Comparison of ENCODE assay signal across 1 cellular context in the genomic region with DNA sequence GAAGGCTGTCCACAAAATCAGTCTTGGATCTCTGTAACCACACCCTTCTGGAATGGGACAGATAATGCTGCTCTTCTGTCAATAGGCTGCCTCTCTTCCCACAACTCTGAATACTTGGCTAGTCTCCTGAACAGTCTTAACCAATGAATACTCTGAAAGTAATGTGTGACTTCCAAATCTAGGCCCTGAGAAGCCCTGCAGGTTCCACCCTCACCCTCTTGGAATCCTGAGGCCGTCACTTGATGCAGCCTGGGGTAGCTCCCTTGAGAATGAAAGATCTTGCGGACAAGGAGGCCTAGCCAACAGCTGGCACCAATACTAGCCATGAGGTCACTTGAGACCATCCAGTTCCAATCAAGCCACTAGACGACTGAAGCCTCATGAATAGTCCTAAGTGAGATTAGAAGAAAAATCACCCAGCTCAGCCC.
TF ChIP-seq lines count a peak whose summit lies in the region.

No MANE protein-coding gene starts in this region.

TF ChIP-seq in IMR-90, 13 proteins besides CTCF, POLR2A, EP300 and RAD21:
- TF ChIP-seq CHD1 (IDR thresholded peaks at IDR 0.05; ENCODE audit: low read depth, low read length) (no peak), MAZ (IDR thresholded peaks at IDR 0.05; ENCODE audit: borderline replicate concordance, low read depth, low read length) (no peak), CEBPB (IDR thresholded peaks at IDR 0.05; ENCODE audit: low read depth, low read length) (no peak), SMC3 (IDR thresholded peaks at IDR 0.05; ENCODE audit: low read depth, low read length) (no peak), RFX5 (IDR thresholded peaks at IDR 0.05; ENCODE audit: low read depth, low read length) (no peak), BHLHE40 (IDR thresholded peaks at IDR 0.05; ENCODE audit: low read depth, low read length) (no peak), RCOR1 (IDR thresholded peaks at IDR 0.05; ENCODE audit: insufficient replicate concordance, low read length) (no peak), MAFK (IDR thresholded peaks at IDR 0.05; ENCODE audit: low read depth, low read length) (no peak), FOS (IDR thresholded peaks at IDR 0.05; ENCODE audit: low read depth, low read length) (no peak), MXI1 (IDR thresholded peaks at IDR 0.05; ENCODE audit: borderline replicate concordance, low read depth, low read length) (no peak), NFE2L2 (IDR thresholded peaks at IDR 0.05; ENCODE audit: low read depth, low read length) (no peak)
- TF ChIP-seq, protein P1, sequence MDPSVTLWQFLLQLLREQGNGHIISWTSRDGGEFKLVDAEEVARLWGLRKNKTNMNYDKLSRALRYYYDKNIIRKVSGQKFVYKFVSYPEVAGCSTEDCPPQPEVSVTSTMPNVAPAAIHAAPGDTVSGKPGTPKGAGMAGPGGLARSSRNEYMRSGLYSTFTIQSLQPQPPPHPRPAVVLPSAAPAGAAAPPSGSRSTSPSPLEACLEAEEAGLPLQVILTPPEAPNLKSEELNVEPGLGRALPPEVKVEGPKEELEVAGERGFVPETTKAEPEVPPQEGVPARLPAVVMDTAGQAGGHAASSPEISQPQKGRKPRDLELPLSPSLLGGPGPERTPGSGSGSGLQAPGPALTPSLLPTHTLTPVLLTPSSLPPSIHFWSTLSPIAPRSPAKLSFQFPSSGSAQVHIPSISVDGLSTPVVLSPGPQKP (IDR thresholded peaks at IDR 0.05; ENCODE audit: borderline replicate concordance, low read depth, low read length) = no peak
- TF ChIP-seq, protein P2, sequence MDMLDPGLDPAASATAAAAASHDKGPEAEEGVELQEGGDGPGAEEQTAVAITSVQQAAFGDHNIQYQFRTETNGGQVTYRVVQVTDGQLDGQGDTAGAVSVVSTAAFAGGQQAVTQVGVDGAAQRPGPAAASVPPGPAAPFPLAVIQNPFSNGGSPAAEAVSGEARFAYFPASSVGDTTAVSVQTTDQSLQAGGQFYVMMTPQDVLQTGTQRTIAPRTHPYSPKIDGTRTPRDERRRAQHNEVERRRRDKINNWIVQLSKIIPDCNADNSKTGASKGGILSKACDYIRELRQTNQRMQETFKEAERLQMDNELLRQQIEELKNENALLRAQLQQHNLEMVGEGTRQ (IDR thresholded peaks at IDR 0.05; ENCODE audit: low read depth, low read length) = no peak
TF ChIP-seq in IMR-90: peak in this region for 0.
